ENCODE assay signal across 20 cellular contexts in the genomic region with DNA sequence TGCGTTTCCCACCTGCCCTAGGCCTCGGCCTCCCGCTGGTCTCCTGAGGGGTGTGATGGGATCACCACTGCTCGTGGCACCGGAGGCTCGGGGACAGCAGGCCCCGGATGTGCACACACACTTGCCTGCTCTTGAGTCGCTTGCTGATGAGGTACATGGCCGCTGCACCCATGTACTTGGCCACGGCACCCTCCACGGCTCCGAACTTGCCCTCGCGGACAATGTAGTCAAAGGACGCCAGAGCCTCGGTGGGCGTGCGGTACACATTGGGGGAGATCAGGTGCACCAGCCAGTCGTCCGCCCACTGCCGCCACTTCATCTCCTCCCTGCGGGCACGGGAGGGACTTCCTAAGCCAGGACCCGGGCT. TPM values are rescaled to one million over a fixed set of nuclear protein-coding genes. Genes with fewer than 3 reads are reported as not detected.
"Had no signal": no experiment of that assay in that cellular context is flagged by ENCODE, and none has a peak within 500 bp of the region (broad histone marks: within the 10 kb centered on the region; RNA-seq: fewer than 3 reads in every experiment).

No MANE protein-coding gene starts in this region.

- H3K27me3 Mint-ChIP-seq: naive thymus-derived CD4-positive, alpha-beta T cell; stimulated activated naive CD8-positive, alpha-beta T cell treated with anti-CD3 and anti-CD28 coated beads, Interleukin-15, amount 100 ng/mL, for 72 hours had no signal

- H3K27ac ChIP-seq: epithelial cell of prostate, thoracic aorta, uterus had no signal

- H3K4me3 Mint-ChIP-seq: brain; naive thymus-derived CD4-positive, alpha-beta T cell; stimulated activated naive CD8-positive, alpha-beta T cell treated with anti-CD3 and anti-CD28 coated beads, Interleukin-15, amount 100 ng/mL, for 72 hours; T-helper 2 cell treated with Interferon-gamma antibody and Interleukin-4, amounts not matched to agents 5 μg/mL and 100 μg/mL, for 36 hours had no signal

- DNase-seq: activated effector memory CD4-positive, alpha-beta T cell treated with Interleukin-2 at 50 U/mL for 16 hours; activated T-cell treated with anti-CD3 and anti-CD28 coated beads, Interleukin-2, amount 50 U/mL, for 1 hour; amniotic stem cell; effector memory CD4-positive, alpha-beta T cell; hippocampal formation; mammary epithelial cell; naive thymus-derived CD4-positive, alpha-beta T cell; occipital lobe; stimulated activated CD4-positive, alpha-beta T cell treated with anti-CD3 and anti-CD28 coated beads, Interleukin-15, amount 100 ng/mL, for 24 hours; stimulated activated CD4-positive, alpha-beta T cell treated with anti-CD3 and anti-CD28 coated beads, Interleukin-4, amount 100 ng/mL, for 24 hours; stimulated activated naive CD8-positive, alpha-beta T cell treated with anti-CD3 and anti-CD28 coated beads, Interleukin-15, amount 100 ng/mL, for 72 hours; SW 1271; uterus had no signal

- H3K27me3 ChIP-seq: uterus had no signal

- H3K4me3 ChIP-seq: thoracic aorta, uterus had no signal

- H3K9me3 Mint-ChIP-seq: activated naive CD4-positive, alpha-beta T cell treated with anti-CD3 and anti-CD28 coated beads, Interleukin-2, amount 50 U/mL, for 72 hours; stimulated activated naive CD8-positive, alpha-beta T cell treated with anti-CD3 and anti-CD28 coated beads, Interleukin-15, amount 100 ng/mL, for 72 hours; T-helper 2 cell treated with Interferon-gamma antibody and Interleukin-4, amounts not matched to agents 5 μg/mL and 100 μg/mL, for 36 hours had no signal

- H3K36me3 ChIP-seq: uterus had no signal

- ATAC-seq: activated CD4-positive, CD25-positive, alpha-beta regulatory T cell treated with anti-CD3 and anti-CD28 coated beads, Interleukin-2, amount 50 U/mL, for 24 hours; activated naive CD4-positive, alpha-beta T cell treated with anti-CD3 and anti-CD28 coated beads, Interleukin-2, amount 50 U/mL, for 72 hours; naive thymus-derived CD4-positive, alpha-beta T cell; stimulated activated naive CD8-positive, alpha-beta T cell treated with anti-CD3 and anti-CD28 coated beads, Interleukin-15, amount 100 ng/mL, for 72 hours had no signal

- H3K9me3 ChIP-seq: thoracic aorta, uterus had no signal

- H3K27ac Mint-ChIP-seq: brain; stimulated activated naive CD8-positive, alpha-beta T cell treated with anti-CD3 and anti-CD28 coated beads, Interleukin-15, amount 100 ng/mL, for 72 hours; T-helper 2 cell treated with Interferon-gamma antibody and Interleukin-4, amounts not matched to agents 5 μg/mL and 100 μg/mL, for 36 hours had no signal

RNA-seq across cellular contexts. Expression of gene LCN2, which starts 26.5 kb away (rescaled TPM):
- total RNA-seq: activated naive CD4-positive, alpha-beta T cell treated with anti-CD3 and anti-CD28 coated beads, Interleukin-2, amount 50 U/mL, for 72 hours; naive thymus-derived CD4-positive, alpha-beta T cell; occipital lobe; pulmonary artery endothelial cell; thoracic aorta had no signal
